In genomic region chr12:7162691-7163114, GRCh38 we compare ENCODE assay signal across 1 cellular context.
TF ChIP-seq lines count a peak whose summit lies in the region.

No MANE protein-coding gene starts in this region.

TF ChIP-seq in K562, 482 proteins besides CTCF, POLR2A, EP300 and RAD21:
- TF ChIP-seq CTBP1 (IDR thresholded peaks at IDR 0.05; ENCODE audit: borderline replicate concordance) (0 out of 2 replicates have a peak, but pooled peaks have one; percentile 19), TRIM25 (IDR thresholded peaks at IDR 0.05; ENCODE audit: borderline replicate concordance) (no peak), ZNF77 (CRISPR knock-in tag; IDR thresholded peaks at IDR 0.05) (no peak), SMC3 (conservative IDR thresholded peaks at IDR 0.05; ENCODE audit: insufficient read depth, low read depth, low read length) (0 out of 2 replicates have a peak, but pooled peaks have one; percentile 38), MYBL2 (IDR thresholded peaks at IDR 0.05; ENCODE audit: low read depth) (no peak), MYBL2 (CRISPR knock-in tag; IDR thresholded peaks at IDR 0.05; ENCODE audit: borderline replicate concordance) (no peak), ETS1 (conservative IDR thresholded peaks at IDR 0.05; ENCODE audit: control insufficient read depth, low read depth, low read length) (no peak)
